13 cellular contexts compared by ENCODE assay signal in the genomic region with DNA sequence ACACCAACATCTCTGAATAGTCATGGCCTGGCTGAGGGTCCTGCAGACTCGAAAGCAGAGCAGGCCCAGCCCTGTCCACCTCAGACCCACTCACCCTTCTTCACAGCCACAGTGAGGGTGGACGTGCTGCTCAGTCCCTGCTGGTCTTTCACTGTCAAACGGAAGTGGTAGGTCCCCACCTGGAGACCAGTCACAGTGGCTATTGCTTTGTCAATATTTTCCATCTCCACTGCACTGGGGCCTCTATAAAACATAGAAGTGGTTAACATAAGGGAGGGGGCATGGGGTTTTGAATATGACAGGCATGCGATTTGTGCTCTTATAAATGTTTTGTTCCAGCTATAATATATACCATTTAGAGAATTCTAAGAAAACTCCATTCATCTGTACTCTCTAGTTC.
DNase-seq lines count a peak whose midpoint lies in the region; ATAC-seq and TF ChIP-seq lines count a peak whose summit lies in the region.
"Had no signal": no experiment of that assay in that cellular context is flagged by ENCODE, and none has a peak within 500 bp of the region (broad histone marks: within the 10 kb centered on the region; RNA-seq: fewer than 3 reads in every experiment).

No MANE protein-coding gene starts in this region.

- no peaks in the 10 kb centered on the region for H3K9me3 Mint-ChIP-seq in stimulated activated effector memory CD8-positive, alpha-beta T cell treated with anti-CD3 and anti-CD28 coated beads, Interleukin-12 subunit alpha, Interleukin-12 subunit beta, amount 100 ng/mL, for 72 hours
- H3K9me3 Mint-ChIP-seq in nephron progenitor cell: no peaks in the 10 kb centered on the region
- H3K9me3 Mint-ChIP-seq: CD4-positive, alpha-beta memory T cell; HFFc6 had no signal

- no peak for TF ChIP-seq CTCF in nephron progenitor cell (IDR thresholded peaks at IDR 0.05)

- ATAC-seq in stimulated activated effector memory CD8-positive, alpha-beta T cell treated with anti-CD3 and anti-CD28 coated beads, Interleukin-12 subunit alpha, Interleukin-12 subunit beta, amount 100 ng/mL, for 72 hours: peak; percentile 42
- ATAC-seq in HG02759 (IDR thresholded peaks at IDR 0.05; ENCODE audit: unreplicated experiment): no peak

- peaks cover 11% of the 10 kb centered on the region for H3K27me3 Mint-ChIP-seq in nephron progenitor cell (ENCODE audit: low read depth, poor library complexity)

- no peak overlapping the region for H3K4me3 Mint-ChIP-seq in stimulated activated effector memory CD8-positive, alpha-beta T cell treated with anti-CD3 and anti-CD28 coated beads, Interleukin-12 subunit alpha, Interleukin-12 subunit beta, amount 100 ng/mL, for 72 hours
- no peak overlapping the region for H3K4me3 Mint-ChIP-seq in nephron progenitor cell
- H3K4me3 Mint-ChIP-seq: B cell; CD4-positive, alpha-beta memory T cell; HFFc6 had no signal

- no peaks in the 10 kb centered on the region for H3K4me1 Mint-ChIP-seq in stimulated activated effector memory CD8-positive, alpha-beta T cell treated with anti-CD3 and anti-CD28 coated beads, Interleukin-12 subunit alpha, Interleukin-12 subunit beta, amount 100 ng/mL, for 72 hours
- H3K4me1 Mint-ChIP-seq in nephron progenitor cell: no peaks in the 10 kb centered on the region
- H3K4me1 Mint-ChIP-seq: B cell; CD4-positive, alpha-beta memory T cell had no signal

- no peaks in the 10 kb centered on the region for H3K36me3 Mint-ChIP-seq in stimulated activated effector memory CD8-positive, alpha-beta T cell treated with anti-CD3 and anti-CD28 coated beads, Interleukin-12 subunit alpha, Interleukin-12 subunit beta, amount 100 ng/mL, for 72 hours
- no peaks in the 10 kb centered on the region for H3K36me3 Mint-ChIP-seq in nephron progenitor cell (ENCODE audit: low read depth)
- H3K36me3 Mint-ChIP-seq: CD4-positive, alpha-beta memory T cell had no signal

- H3K27ac Mint-ChIP-seq in stimulated activated effector memory CD8-positive, alpha-beta T cell treated with anti-CD3 and anti-CD28 coated beads, Interleukin-12 subunit alpha, Interleukin-12 subunit beta, amount 100 ng/mL, for 72 hours: no peak overlapping the region
- H3K27ac Mint-ChIP-seq in nephron progenitor cell: no peak overlapping the region
- H3K27ac Mint-ChIP-seq: B cell, HFFc6 had no signal

- DNase-seq in NCI-H2029 (lab: John Stamatoyannopoulos, UW) (peak; percentile 57), NCI-H2029 treated with DMSO at 0.1 percent for 48 hours (lab: John Stamatoyannopoulos, UW) (no peak), NCI-H774 (lab: John Stamatoyannopoulos, UW) (peak; percentile 29), SHP77 treated with DMSO at 0.1 percent for 48 hours (lab: John Stamatoyannopoulos, UW) (peak; percentile 21), nephron progenitor cell (no peak)
- DNase-seq in stimulated activated effector memory CD8-positive, alpha-beta T cell treated with anti-CD3 and anti-CD28 coated beads, Interleukin-12 subunit alpha, Interleukin-12 subunit beta, amount 100 ng/mL, for 72 hours (ENCODE audit: low spot score in 2 of 2): no peak
- DNase-seq: C1 segment of cervical spinal cord; CD4-positive, alpha-beta memory T cell; DND-41; HCEC 1CT; HFFc6 had no signal

Comparison
In these comparisons a context has a peak if more than half of its experiments do, and no peak if none do; other contexts are left out.
1. DNase-seq: peak in NCI-H2029 (single experiment), NCI-H774 (single experiment) and SHP77 treated with DMSO at 0.1 percent for 48 hours (single experiment); none in NCI-H2029 treated with DMSO at 0.1 percent for 48 hours (single experiment), stimulated activated effector memory CD8-positive, alpha-beta T cell treated with anti-CD3 and anti-CD28 coated beads, Interleukin-12 subunit alpha, Interleukin-12 subunit beta, amount 100 ng/mL, for 72 hours (0 of 2) and nephron progenitor cell (single experiment).